In genomic region chr17:59331129-59331928, GRCh38 we compare ENCODE assay signal across 8 cellular contexts. TPM values are rescaled to one million over a fixed set of nuclear protein-coding genes. Genes with fewer than 3 reads are reported as not detected.
A peak's percentile ranks its signal among the peaks of the same experiment; 100 is the strongest.
DNase-seq lines count a peak whose midpoint lies in the region; ATAC-seq and FAIRE-seq lines count a peak whose summit lies in the region.

TSS of gene YPEL2 (plus strand) at chr17:59331655. CDS start at chr17:59353410, 21,755 bp downstream.

- CTCF ChIA-PET in CD4-positive, alpha-beta memory T cell (lab: Charles Lee; ENCODE audit: partially characterized antibody), result no interaction called here

- no peaks in the 10 kb centered on the region for H3K27me3 ChIP-seq in CD4-positive, alpha-beta memory T cell (ENCODE audit: insufficient read depth, low read length)

- peaks cover 79% of the 10 kb centered on the region for H3K4me1 ChIP-seq in CD4-positive, alpha-beta memory T cell (ENCODE audit: insufficient read depth, low read length)

- peak within 1 kb of the TSS; percentile 53 to 73 for H3K4me3 ChIP-seq in CD4-positive, alpha-beta memory T cell (ENCODE audit: low read length in 2 of 2)

- H3K9me3 Mint-ChIP-seq in CD4-positive, alpha-beta memory T cell, result no peaks in the 10 kb centered on the region
- no peaks in the 10 kb centered on the region for H3K9me3 Mint-ChIP-seq in effector memory CD8-positive, alpha-beta T cell

- H3K4me3 Mint-ChIP-seq in CD4-positive, alpha-beta memory T cell, result peak within 1 kb of the TSS; percentile 90 to 94 (median 93)
- H3K4me3 Mint-ChIP-seq in effector memory CD8-positive, alpha-beta T cell, result peak within 1 kb of the TSS; percentile 84 to 86

- peaks cover 0 to 10% of the 10 kb centered on the region in 2 donors for H3K36me3 Mint-ChIP-seq in CD4-positive, alpha-beta memory T cell
- peaks cover 4% of the 10 kb centered on the region for H3K36me3 Mint-ChIP-seq in effector memory CD8-positive, alpha-beta T cell (ENCODE audit: insufficient read depth)

- intact Hi-C loops in CD4-positive, alpha-beta memory T cell (cut with micrococcal nuclease), result no loop called here

- H3K27ac ChIP-seq in CD4-positive, alpha-beta memory T cell (ENCODE audit: low read depth, low read length), result peak within 1 kb of the TSS; percentile 62

- H3K4me1 Mint-ChIP-seq in CD4-positive, alpha-beta memory T cell, result peaks cover 53 to 83% (median 64%) of the 10 kb centered on the region in 4 donors
- H3K4me1 Mint-ChIP-seq in effector memory CD8-positive, alpha-beta T cell (ENCODE audit: low read depth in 2 of 2), result peaks cover 40 to 51% of the 10 kb centered on the region in 2 donors

- POLR2A ChIA-PET in CD4-positive, alpha-beta memory T cell (lab: Charles Lee; ENCODE audit: partially characterized antibody), result interaction anchor here (0.5 to 4.8 kb wide), 12 partner anchors 11 to 122 kb away, joined by 3 to 55 read pairs (median 6); no protein-coding TSS in a partner anchor

- H3K9me3 ChIP-seq in CD4-positive, alpha-beta memory T cell (ENCODE audit: control insufficient read depth in 1 of 2, low read length in 2 of 2), result no peaks in the 10 kb centered on the region

- DNase-seq in CD4-positive, alpha-beta memory T cell, result peak; percentile 86 to 90 (median 88)
- DNase-seq in HTR-8/SVneo (ENCODE audit: insufficient read length, low spot score) (peak; percentile 100), NOMO-1 treated with DMSO at 0.1 percent for 48 hours (lab: John Stamatoyannopoulos, UW; ENCODE audit: unreplicated experiment) (peak; percentile 87), medulla oblongata (ENCODE audit: extremely low spot score) (peak; percentile 97)
- DNase-seq in activated CD8-positive, alpha-beta memory T cell treated with anti-CD3 and anti-CD28 coated beads for 48 hours (ENCODE audit: low read depth in 2 of 3, low spot score in 2 of 3), result peak; percentile 66 to 76 (median 75)
- peak; percentile 76 to 78 (median 77) for DNase-seq in effector memory CD8-positive, alpha-beta T cell
- peak; percentile 75 to 78 (median 78) for DNase-seq in stimulated activated CD4-positive, alpha-beta T cell treated with anti-CD3 and anti-CD28 coated beads, TNF-alpha, amount 100 ng/mL, for 4 hours (ENCODE audit: low read depth in 3 of 3)

- H3K36me3 ChIP-seq in CD4-positive, alpha-beta memory T cell (ENCODE audit: insufficient read depth, low read length), result no peaks in the 10 kb centered on the region

- FAIRE-seq in HTR-8/SVneo (lab: Jason Lieb, UNC), result peak; percentile 98

- H3K27me3 Mint-ChIP-seq in CD4-positive, alpha-beta memory T cell, result no peaks in the 10 kb centered on the region
- H3K27me3 Mint-ChIP-seq in effector memory CD8-positive, alpha-beta T cell, result no peaks in the 10 kb centered on the region

- H3K27ac Mint-ChIP-seq in CD4-positive, alpha-beta memory T cell, result peak within 1 kb of the TSS; percentile 86 to 94 (median 92)
- peak within 1 kb of the TSS; percentile 44 to 69 for H3K27ac Mint-ChIP-seq in effector memory CD8-positive, alpha-beta T cell

- peak; percentile 89 for ATAC-seq in GM21360 (IDR thresholded peaks at IDR 0.05; ENCODE audit: unreplicated experiment)
- ATAC-seq in effector memory CD8-positive, alpha-beta T cell (replicated peaks), result peak; percentile 87

RNA-seq across cellular contexts. Expression of gene YPEL2, which starts in this region (rescaled TPM):
- 10 to 100 TPM; 42.2 to 42.4 TPM for total RNA-seq in CD4-positive, alpha-beta memory T cell
- 10 to 100 TPM in 1 of 2 donors, 1 to 10 TPM in 1; 9.9 to 20.3 TPM for polyA plus RNA-seq in CD4-positive, alpha-beta memory T cell

Comparison
In these comparisons a context has a peak if more than half of its experiments do, and no peak if none do; other contexts are left out.
1. Peak in every context shown above with its lines: DNase-seq, ATAC-seq, H3K4me3 ChIP-seq and H3K27ac ChIP-seq.